ENCODE assay signal across 1 cellular context in the genomic region with DNA sequence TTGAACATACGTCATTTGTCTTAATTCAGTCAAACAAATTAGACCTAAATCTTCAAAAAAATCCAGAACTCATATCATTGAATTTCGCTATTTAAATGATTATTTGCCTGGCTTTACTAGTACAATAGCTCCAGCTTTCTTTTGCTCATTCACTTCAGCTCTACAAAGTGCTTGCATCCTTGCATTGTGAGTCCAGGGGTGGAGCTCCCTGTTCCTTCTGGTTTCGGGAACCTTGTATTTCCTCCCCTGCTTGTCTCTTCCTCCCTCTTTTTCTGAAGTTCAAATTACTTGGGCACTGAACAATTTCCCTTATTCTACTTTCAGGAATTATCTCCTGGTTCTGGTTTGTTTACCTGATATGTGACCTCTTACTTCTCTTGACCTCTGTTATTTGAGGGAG.
TF ChIP-seq lines count a peak whose summit lies in the region.

No MANE protein-coding gene starts in this region.

TF ChIP-seq in SK-N-SH, 30 proteins besides CTCF, POLR2A, EP300 and RAD21 (continued from another document):
- TF ChIP-seq REST (IDR thresholded peaks at IDR 0.05; ENCODE audit: low read depth, low read length) (no peak), TAF1 (IDR thresholded peaks at IDR 0.05; ENCODE audit: borderline replicate concordance, low read depth, low read length) (no peak), USF1 (IDR thresholded peaks at IDR 0.05; ENCODE audit: borderline replicate concordance, low read depth) (no peak), CHD2 (IDR thresholded peaks at IDR 0.05; ENCODE audit: low read length, partially characterized antibody) (no peak), RCOR1 (IDR thresholded peaks at IDR 0.05; ENCODE audit: low read length) (no peak), EZH2phosphoT487 (IDR thresholded peaks at IDR 0.05; ENCODE audit: borderline replicate concordance, low read depth) (no peak), GATA2 (CRISPR knock-in tag; IDR thresholded peaks at IDR 0.05) (no peak), SMC3 (IDR thresholded peaks at IDR 0.05; ENCODE audit: low read depth, low read length) (no peak), MEF2A (IDR thresholded peaks at IDR 0.05; ENCODE audit: borderline replicate concordance, low read depth) (no peak), SIN3A (IDR thresholded peaks at IDR 0.05; ENCODE audit: borderline replicate concordance, low read depth, low read length) (no peak)
